23 cellular contexts compared by ENCODE assay signal in the genomic region with DNA sequence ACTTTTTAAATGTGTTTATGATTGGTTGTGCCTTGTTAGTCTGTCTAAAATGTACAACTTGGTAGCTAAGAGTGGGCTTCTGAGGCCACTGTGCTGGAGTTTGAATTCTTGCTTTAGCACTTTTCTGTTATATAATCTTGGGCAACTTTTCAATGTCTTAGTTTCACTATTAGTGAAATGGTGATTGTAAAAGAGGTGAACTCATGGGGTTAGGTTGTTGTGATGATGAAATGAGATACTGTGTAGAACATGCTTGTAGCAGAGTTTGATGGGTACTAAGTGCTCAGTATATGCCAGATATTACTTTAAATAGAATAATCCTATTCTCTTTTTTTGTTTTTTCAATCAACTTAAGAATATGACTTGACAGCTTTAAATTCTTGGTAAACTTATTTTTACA.
DNase-seq lines count a peak whose midpoint lies in the region; ATAC-seq and TF ChIP-seq lines count a peak whose summit lies in the region.
"Had no signal": no experiment of that assay in that cellular context is flagged by ENCODE, and none has a peak within 500 bp of the region (broad histone marks: within the 10 kb centered on the region; RNA-seq: fewer than 3 reads in every experiment).

No MANE protein-coding gene starts in this region.

- H3K4me1 ChIP-seq in HUES48 (ENCODE audit: control insufficient read depth, insufficient read depth, low read length): peaks cover 21% of the 10 kb centered on the region
- peaks cover 0 to 11% (median 5%) of the 10 kb centered on the region in 5 donors for H3K4me1 ChIP-seq in subcutaneous abdominal adipose tissue (ENCODE audit: control insufficient read depth in 5 of 5, insufficient read depth in 5 of 5, low read length in 5 of 5)

- DNase-seq in choroid plexus epithelial cell (ENCODE audit: low read depth) (peak; percentile 11), pons (ENCODE audit: low spot score) (no peak), dedifferentiated amniotic fluid mesenchymal stem cell (ENCODE audit: extremely low spot score) (no peak), foreskin melanocyte (no peak)
- DNase-seq: C1 segment of cervical spinal cord; CD8-positive, alpha-beta T cell; DND-41; GM23248; HCEC 1CT; Kasumi-1; NCI-H1436; NCI-H187 treated with DMSO at 0.1 percent for 48 hours; NCI-H2107; NCI-H2227 treated with DMSO at 0.1 percent for 48 hours; NCI-H510A treated with DMSO at 0.1 percent for 48 hours; NCI-H748 treated with DMSO at 0.1 percent for 48 hours; NK-92 treated with Interleukin-12 subunit alpha and Interleukin-12 subunit beta, amount 100 ng/mL, for 24 hours; SIG-M5 had no signal

- H3K4me3 ChIP-seq in HUES48 (ENCODE audit: low read depth, low read length) (peak overlapping the region; percentile 20; the same call in 1 of the 2 replicates), choroid plexus epithelial cell (ENCODE audit: low read depth, low read length) (no peak overlapping the region), subcutaneous abdominal adipose tissue (ENCODE audit: low read depth in 1 of 5, low read length in 5 of 5) (no peak overlapping the region)
- H3K4me3 ChIP-seq: GM23248 had no signal

- H3K27me3 ChIP-seq in HUES48 (ENCODE audit: control insufficient read depth, insufficient read depth, low read length): no peaks in the 10 kb centered on the region
- no peaks in the 10 kb centered on the region for H3K27me3 ChIP-seq in subcutaneous abdominal adipose tissue (ENCODE audit: control insufficient read depth in 5 of 5, insufficient read depth in 4 of 5, low read length in 5 of 5)

- no peak for TF ChIP-seq CTCF in choroid plexus epithelial cell (conservative IDR thresholded peaks at IDR 0.05; ENCODE audit: low read depth, low read length)

- H3K9me3 ChIP-seq in HUES48 (ENCODE audit: control insufficient read depth, insufficient read depth, low read length) (no peaks in the 10 kb centered on the region), subcutaneous abdominal adipose tissue (ENCODE audit: control insufficient read depth in 5 of 5, low read length in 5 of 5) (no peaks in the 10 kb centered on the region)

- H3K36me3 ChIP-seq in HUES48 (ENCODE audit: control insufficient read depth, insufficient read depth, low read length) (no peaks in the 10 kb centered on the region), subcutaneous abdominal adipose tissue (ENCODE audit: control insufficient read depth in 5 of 5, insufficient read depth in 5 of 5, low read length in 5 of 5) (no peaks in the 10 kb centered on the region)

- peak overlapping the region; percentile 71 for H3K27ac ChIP-seq in HUES48 (ENCODE audit: low read depth, low read length)
- peak overlapping the region; percentile 21 for H3K27ac ChIP-seq in subcutaneous abdominal adipose tissue (ENCODE audit: low read depth, low read length)
- H3K27ac ChIP-seq: GM23248 had no signal

- peak; percentile 56 for ATAC-seq in GM18868 (IDR thresholded peaks at IDR 0.05; ENCODE audit: unreplicated experiment)
- ATAC-seq: CD8-positive, alpha-beta T cell; Panc1; SK-N-SH treated with all-trans-retinoic acid at 6 μM for 48 hours had no signal

- H3K9ac ChIP-seq in HUES48 (ENCODE audit: low read depth, low read length): no peak overlapping the region; the same call in 1 of the 2 replicates
- H3K9ac ChIP-seq in subcutaneous abdominal adipose tissue (ENCODE audit: low read length in 5 of 5): no peak overlapping the region
- H3K9ac ChIP-seq: GM23248 had no signal
